15 cellular contexts compared by ENCODE assay signal in the genomic region with DNA sequence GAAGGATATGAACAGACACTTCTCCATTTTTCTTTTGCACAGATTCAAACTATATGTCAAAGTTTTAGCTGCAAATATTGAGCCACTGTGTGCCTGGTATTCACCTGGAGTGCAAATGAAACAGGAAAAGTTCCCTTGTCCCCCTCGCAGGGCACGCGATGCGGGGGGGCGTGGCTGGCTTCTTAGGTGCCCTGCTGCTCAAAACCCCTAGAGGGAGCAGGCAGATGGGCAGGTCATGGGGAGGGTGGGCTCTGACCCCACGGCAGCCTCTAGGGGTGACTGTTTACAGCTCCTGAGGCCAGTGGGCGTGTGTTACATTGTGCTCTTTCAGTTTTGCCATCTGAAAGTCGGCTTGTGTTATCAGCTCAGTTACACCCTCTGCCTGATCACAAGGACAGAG.
A peak's percentile ranks its signal among the peaks of the same experiment; 100 is the strongest.
DNase-seq lines count a peak whose midpoint lies in the region; ATAC-seq and TF ChIP-seq lines count a peak whose summit lies in the region.
"Had no signal": no experiment of that assay in that cellular context is flagged by ENCODE, and none has a peak within 500 bp of the region (broad histone marks: within the 10 kb centered on the region; RNA-seq: fewer than 3 reads in every experiment).

No MANE protein-coding gene starts in this region.

- H3K4ac ChIP-seq in mesendoderm (ENCODE audit: low read depth, low read length), result no peak overlapping the region

- no peaks in the 10 kb centered on the region for H3K79me2 ChIP-seq in mesendoderm (ENCODE audit: control insufficient read depth, insufficient read depth, low read length)

- no peak overlapping the region for H3K9ac ChIP-seq in mesendoderm (ENCODE audit: low read length)
- H3K9ac ChIP-seq: BLaER1 treated with 17β-estradiol and CSF1 and Interleukin-3, amounts not matched to agents 10 nM and 100 nM had no signal

- intact Hi-C loops in body of pancreas (cut with DNase I), result no loop called here

- no peaks in the 10 kb centered on the region for H3K27me3 ChIP-seq in mesendoderm (ENCODE audit: insufficient read depth, low read length, poor library complexity)
- no peaks in the 10 kb centered on the region for H3K27me3 ChIP-seq in body of pancreas
- H3K27me3 ChIP-seq: BLaER1 treated with 17β-estradiol and CSF1 and Interleukin-3, amounts not matched to agents 10 nM and 100 nM had no signal

- no peak overlapping the region for H3K23ac ChIP-seq in mesendoderm (ENCODE audit: low read length)

- POLR2A ChIA-PET in WTC11 (lab: Charles Lee), result no interaction called here

- peaks cover 7% of the 10 kb centered on the region for H3K4me1 Mint-ChIP-seq in WTC11
- H3K4me1 Mint-ChIP-seq: activated CD4-positive, alpha-beta memory T cell treated with anti-CD3 and anti-CD28 coated beads, Interleukin-2, amount 10 ng/mL, durations not matched to agents 7 days and 5 days; brain had no signal

- H3K27ac ChIP-seq in mesendoderm (ENCODE audit: low read depth, low read length), result no peak overlapping the region
- H3K27ac ChIP-seq in body of pancreas, result no peak overlapping the region
- H3K27ac ChIP-seq: BLaER1 treated with 17β-estradiol and CSF1 and Interleukin-3, amounts not matched to agents 10 nM and 100 nM had no signal

- H3K56ac ChIP-seq in mesendoderm (ENCODE audit: low read length), result no peak overlapping the region

- H3K9me3 ChIP-seq in body of pancreas, result no peaks in the 10 kb centered on the region

- no peaks in the 10 kb centered on the region; the same call in 1 of the 2 replicates for H3K27me3 Mint-ChIP-seq in WTC11 (ENCODE audit: low read depth)
- H3K27me3 Mint-ChIP-seq: activated CD4-positive, alpha-beta memory T cell treated with anti-CD3 and anti-CD28 coated beads, Interleukin-2, amount 10 ng/mL, durations not matched to agents 7 days and 5 days; brain had no signal

- peak; percentile 50 for ATAC-seq in HG03159 (IDR thresholded peaks at IDR 0.05; ENCODE audit: unreplicated experiment)
- ATAC-seq in WTC11, result peak; percentile 100
- no peak for ATAC-seq in body of pancreas
- ATAC-seq: Right ventricle myocardium inferior had no signal

- H2BK120ac ChIP-seq in mesendoderm (ENCODE audit: low read depth, low read length), result no peak overlapping the region

- H3K4me3 Mint-ChIP-seq in WTC11, result no peak overlapping the region
- H3K4me3 Mint-ChIP-seq: activated CD4-positive, alpha-beta memory T cell treated with anti-CD3 and anti-CD28 coated beads, Interleukin-2, amount 10 ng/mL, durations not matched to agents 7 days and 5 days; brain had no signal

- H3K4me1 ChIP-seq in mesendoderm (ENCODE audit: control insufficient read depth, low read depth, low read length) (no peaks in the 10 kb centered on the region), body of pancreas (no peaks in the 10 kb centered on the region)
- H3K4me1 ChIP-seq: BLaER1 treated with 17β-estradiol and CSF1 and Interleukin-3, amounts not matched to agents 10 nM and 100 nM had no signal

- no peak overlapping the region for H4K5ac ChIP-seq in mesendoderm (ENCODE audit: low read length)

- H3K18ac ChIP-seq in mesendoderm (ENCODE audit: low read length), result no peak overlapping the region

- DNase-seq in Daoy (ENCODE audit: low read depth) (peak; percentile 5), WTC11 (ENCODE audit: low spot score) (peak; percentile 76), mesendoderm (peak; percentile 81), RKO (ENCODE audit: low spot score) (no peak), body of pancreas (no peak), COLO668 (lab: John Stamatoyannopoulos, UW; ENCODE audit: unreplicated experiment) (no peak), NCI-H446 (lab: John Stamatoyannopoulos, UW) (no peak)
- DNase-seq: activated CD4-positive, alpha-beta memory T cell treated with anti-CD3 and anti-CD28 coated beads, Interleukin-2, amount 10 ng/mL, durations not matched to agents 7 days and 5 days; activated gamma-delta T cell; NCI-H1092; stimulated activated naive CD4-positive, alpha-beta T cell treated with Interleukin-2 at 50 U/mL for 16 hours had no signal

- H4K8ac ChIP-seq in mesendoderm (ENCODE audit: low read depth, low read length), result no peak overlapping the region

- no peak overlapping the region for H2BK15ac ChIP-seq in mesendoderm (replicated peaks; ENCODE audit: low read depth)

- H2AK5ac ChIP-seq in mesendoderm (ENCODE audit: low read length), result no peak overlapping the region

- no peak overlapping the region; the same call in 1 of the 2 replicates for H3K27ac Mint-ChIP-seq in WTC11
- H3K27ac Mint-ChIP-seq: activated CD4-positive, alpha-beta memory T cell treated with anti-CD3 and anti-CD28 coated beads, Interleukin-2, amount 10 ng/mL, durations not matched to agents 7 days and 5 days; brain had no signal

- no CpG with 5 or more reads among the region's 8 CpGs for WGBS in mesendoderm (ENCODE audit: extremely low coverage, insufficient coverage, low lambda C conversion rate)
- WGBS in body of pancreas, 2 donors, result 52 to 58% methylated on average over 8 of the region's 8 CpGs

- no peak for TF ChIP-seq POLR2A in body of pancreas (IDR thresholded peaks at IDR 0.05)

- H3K36me3 ChIP-seq in mesendoderm (ENCODE audit: control insufficient read depth, insufficient read depth, low read length), result no peaks in the 10 kb centered on the region
- H3K36me3 ChIP-seq in body of pancreas (replicated peaks in 1 of 2; ENCODE audit: insufficient read depth in 1 of 2, low read depth in 2 of 2), result no peaks in the 10 kb centered on the region
- H3K36me3 ChIP-seq: BLaER1 treated with 17β-estradiol and CSF1 and Interleukin-3, amounts not matched to agents 10 nM and 100 nM had no signal

- H3K79me1 ChIP-seq in mesendoderm (ENCODE audit: low read length), result no peaks in the 10 kb centered on the region

- TF ChIP-seq CTCF in WTC11 (IDR thresholded peaks at IDR 0.05) (peak; percentile 29; the same call in 1 of the 2 replicates), body of pancreas (IDR thresholded peaks at IDR 0.05) (no peak)

- CTCF ChIA-PET in WTC11 (lab: Charles Lee), result interaction anchor here (0.5 to 1.2 kb wide), 2 partner anchors 15 to 225 kb away, joined by 3 read pairs; no protein-coding TSS in a partner anchor

- H3K9me3 Mint-ChIP-seq in WTC11, result peaks cover 6% of the 10 kb centered on the region
- H3K9me3 Mint-ChIP-seq: activated CD4-positive, alpha-beta memory T cell treated with anti-CD3 and anti-CD28 coated beads, Interleukin-2, amount 10 ng/mL, durations not matched to agents 7 days and 5 days had no signal

- no peak overlapping the region for H3K4me2 ChIP-seq in mesendoderm (ENCODE audit: low read length)
- H3K4me2 ChIP-seq: BLaER1 treated with 17β-estradiol and CSF1 and Interleukin-3, amounts not matched to agents 10 nM and 100 nM had no signal

- no peak overlapping the region for H2BK5ac ChIP-seq in mesendoderm (ENCODE audit: low read length)

- no peak overlapping the region for H3K4me3 ChIP-seq in mesendoderm (ENCODE audit: low read length)
- H3K4me3 ChIP-seq in body of pancreas, result no peak overlapping the region
- H3K4me3 ChIP-seq: BLaER1 treated with 17β-estradiol and CSF1 and Interleukin-3, amounts not matched to agents 10 nM and 100 nM had no signal

- H3K36me3 Mint-ChIP-seq in WTC11, result no peaks in the 10 kb centered on the region
- H3K36me3 Mint-ChIP-seq: brain had no signal

TF ChIP-seq in WTC11, 78 proteins besides CTCF, POLR2A, EP300 and RAD21 (continues in another document):
- no peak for TF ChIP-seq TEAD1 (CRISPR knock-in tag; IDR thresholded peaks at IDR 0.05)
- TF ChIP-seq, protein P1, sequence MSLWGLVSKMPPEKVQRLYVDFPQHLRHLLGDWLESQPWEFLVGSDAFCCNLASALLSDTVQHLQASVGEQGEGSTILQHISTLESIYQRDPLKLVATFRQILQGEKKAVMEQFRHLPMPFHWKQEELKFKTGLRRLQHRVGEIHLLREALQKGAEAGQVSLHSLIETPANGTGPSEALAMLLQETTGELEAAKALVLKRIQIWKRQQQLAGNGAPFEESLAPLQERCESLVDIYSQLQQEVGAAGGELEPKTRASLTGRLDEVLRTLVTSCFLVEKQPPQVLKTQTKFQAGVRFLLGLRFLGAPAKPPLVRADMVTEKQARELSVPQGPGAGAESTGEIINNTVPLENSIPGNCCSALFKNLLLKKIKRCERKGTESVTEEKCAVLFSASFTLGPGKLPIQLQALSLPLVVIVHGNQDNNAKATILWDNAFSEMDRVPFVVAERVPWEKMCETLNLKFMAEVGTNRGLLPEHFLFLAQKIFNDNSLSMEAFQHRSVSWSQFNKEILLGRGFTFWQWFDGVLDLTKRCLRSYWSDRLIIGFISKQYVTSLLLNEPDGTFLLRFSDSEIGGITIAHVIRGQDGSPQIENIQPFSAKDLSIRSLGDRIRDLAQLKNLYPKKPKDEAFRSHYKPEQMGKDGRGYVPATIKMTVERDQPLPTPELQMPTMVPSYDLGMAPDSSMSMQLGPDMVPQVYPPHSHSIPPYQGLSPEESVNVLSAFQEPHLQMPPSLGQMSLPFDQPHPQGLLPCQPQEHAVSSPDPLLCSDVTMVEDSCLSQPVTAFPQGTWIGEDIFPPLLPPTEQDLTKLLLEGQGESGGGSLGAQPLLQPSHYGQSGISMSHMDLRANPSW (CRISPR knock-in tag; conservative IDR thresholded peaks at IDR 0.05; ENCODE audit: low read depth), result no peak
- TF ChIP-seq, protein P2, sequence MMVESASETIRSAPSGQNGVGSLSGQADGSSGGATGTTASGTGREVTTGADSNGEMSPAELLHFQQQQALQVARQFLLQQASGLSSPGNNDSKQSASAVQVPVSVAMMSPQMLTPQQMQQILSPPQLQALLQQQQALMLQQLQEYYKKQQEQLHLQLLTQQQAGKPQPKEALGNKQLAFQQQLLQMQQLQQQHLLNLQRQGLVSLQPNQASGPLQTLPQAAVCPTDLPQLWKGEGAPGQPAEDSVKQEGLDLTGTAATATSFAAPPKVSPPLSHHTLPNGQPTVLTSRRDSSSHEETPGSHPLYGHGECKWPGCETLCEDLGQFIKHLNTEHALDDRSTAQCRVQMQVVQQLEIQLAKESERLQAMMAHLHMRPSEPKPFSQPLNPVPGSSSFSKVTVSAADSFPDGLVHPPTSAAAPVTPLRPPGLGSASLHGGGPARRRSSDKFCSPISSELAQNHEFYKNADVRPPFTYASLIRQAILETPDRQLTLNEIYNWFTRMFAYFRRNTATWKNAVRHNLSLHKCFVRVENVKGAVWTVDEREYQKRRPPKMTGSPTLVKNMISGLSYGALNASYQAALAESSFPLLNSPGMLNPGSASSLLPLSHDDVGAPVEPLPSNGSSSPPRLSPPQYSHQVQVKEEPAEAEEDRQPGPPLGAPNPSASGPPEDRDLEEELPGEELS (CRISPR knock-in tag; IDR thresholded peaks at IDR 0.05), result no peak
- no peak for TF ChIP-seq FOXK1 (CRISPR knock-in tag; IDR thresholded peaks at IDR 0.05)
- TF ChIP-seq, protein P3, sequence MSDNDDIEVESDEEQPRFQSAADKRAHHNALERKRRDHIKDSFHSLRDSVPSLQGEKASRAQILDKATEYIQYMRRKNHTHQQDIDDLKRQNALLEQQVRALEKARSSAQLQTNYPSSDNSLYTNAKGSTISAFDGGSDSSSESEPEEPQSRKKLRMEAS (CRISPR knock-in tag; IDR thresholded peaks at IDR 0.05), result peak; percentile 26; the same call in 1 of the 2 replicates

Comparison
In these comparisons a context has a peak if more than half of its experiments do, and no peak if none do; other contexts are left out.
1. DNase-seq: peak in Daoy (single experiment), WTC11 (single experiment) and mesendoderm (single experiment); none in RKO (single experiment), body of pancreas (0 of 4), COLO668 (single experiment) and NCI-H446 (0 of 2).